Comparison of ENCODE assay signal across 17 cellular contexts in the genomic region with DNA sequence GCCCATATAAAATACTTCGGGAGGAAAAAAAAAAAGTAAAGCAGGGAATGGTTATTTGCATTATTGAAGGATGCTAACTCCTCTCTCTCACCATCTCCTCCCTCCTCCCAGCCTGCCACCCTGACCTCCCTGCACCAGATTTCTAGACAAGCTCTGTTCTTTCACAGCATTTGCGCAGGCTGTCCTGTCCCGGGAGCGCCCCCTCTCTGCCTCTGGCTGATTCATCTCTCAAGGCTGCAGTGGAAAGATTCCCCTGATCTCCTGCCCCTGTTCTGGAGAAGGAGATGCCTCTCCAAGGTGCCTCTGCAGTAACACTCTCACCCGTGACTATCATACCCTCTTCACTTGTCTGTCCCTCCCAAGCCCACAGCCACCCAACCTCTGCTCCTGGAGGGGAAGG. TPM values are rescaled to one million over a fixed set of nuclear protein-coding genes. Genes with fewer than 3 reads are reported as not detected.
DNase-seq lines count a peak whose midpoint lies in the region; ATAC-seq and TF ChIP-seq lines count a peak whose summit lies in the region.
"Had no signal": no experiment of that assay in that cellular context is flagged by ENCODE, and none has a peak within 500 bp of the region (broad histone marks: within the 10 kb centered on the region; RNA-seq: fewer than 3 reads in every experiment).

No MANE protein-coding gene starts in this region.

- ATAC-seq in RWPE2 (ENCODE audit: low read depth) (no peak), left colon (no peak)
- ATAC-seq in natural killer cell treated with Interleukin-12 subunit alpha and Interleukin-12 subunit beta and Interleukin-15 and Interleukin-18, amount 100 ng/mL, for 72 hours = no peak
- ATAC-seq: gastroesophageal sphincter had no signal

- CTCF ChIA-PET in A673 (lab: Charles Lee) = no interaction called here

- in situ Hi-C loops in GM13977 (cut with MboI; ENCODE audit: low pct_unique_long_range_greater_than_20kb, low sequenced_read_pairs, unreplicated experiment) = loop anchor here (25.0 kb wide), 1 partner anchor 637 kb away; no protein-coding TSS in a partner anchor

- H3K4me3 ChIP-seq in A673 (ENCODE audit: low read depth, low read length, poor library complexity, severe bottlenecking) (no peak overlapping the region), RWPE2 (ENCODE audit: severe bottlenecking) (no peak overlapping the region), fibroblast of pulmonary artery (replicated peaks; ENCODE audit: low read depth, low read length) (no peak overlapping the region)
- H3K4me3 ChIP-seq: gastroesophageal sphincter, PC-9 had no signal

- intact Hi-C loops in A673 (cut with micrococcal nuclease; ENCODE audit: unreplicated experiment) = no loop called here
- intact Hi-C loops in left colon (cut with DNase I, micrococcal nuclease) = no loop called here

- TF ChIP-seq CTCF in A673 (conservative IDR thresholded peaks at IDR 0.05; ENCODE audit: low read depth, low read length) = peak; percentile 34; the same call in 1 of the 2 replicates
- TF ChIP-seq CTCF in GM13977 (IDR thresholded peaks at IDR 0.05; ENCODE audit: extremely low read depth, insufficient read depth, missing control alignments) = peak; percentile 16
- peak; percentile 25 for TF ChIP-seq CTCF in RWPE2 (IDR thresholded peaks at IDR 0.05; ENCODE audit: poor library complexity, severe bottlenecking)
- peak; percentile 14 for TF ChIP-seq CTCF in fibroblast of pulmonary artery (IDR thresholded peaks at IDR 0.05; ENCODE audit: low read length, missing control alignments)

- BruUV-seq in A673 (replicated peaks; lab: Mats Ljungman, UMichigan) = no TSS peak

- H3K36me3 ChIP-seq in A673 (ENCODE audit: insufficient read depth, low read length, poor library complexity, severe bottlenecking) (no peaks in the 10 kb centered on the region), RWPE2 (ENCODE audit: low read depth) (no peaks in the 10 kb centered on the region)
- H3K36me3 ChIP-seq: gastroesophageal sphincter had no signal

- no peaks in the 10 kb centered on the region for H3K36me3 Mint-ChIP-seq in natural killer cell treated with Interleukin-12 subunit alpha and Interleukin-12 subunit beta and Interleukin-15 and Interleukin-18, amount 100 ng/mL, for 72 hours

- DNase-seq in A673 (ENCODE audit: low spot score) (no peak), GM13977 (ENCODE audit: low spot score) (no peak), RWPE2 (ENCODE audit: low spot score) (no peak), fibroblast of pulmonary artery (ENCODE audit: low read depth) (no peak), NCI-H146 treated with DMSO at 0.1 percent for 48 hours (lab: John Stamatoyannopoulos, UW; ENCODE audit: unreplicated experiment) (no peak), left colon (no peak), DMS79 treated with DMSO at 0.1 percent for 48 hours (lab: John Stamatoyannopoulos, UW) (no peak)
- DNase-seq in natural killer cell treated with Interleukin-12 subunit alpha and Interleukin-12 subunit beta and Interleukin-15 and Interleukin-18, amount 100 ng/mL, for 72 hours (ENCODE audit: low spot score) = no peak
- DNase-seq: C1 segment of cervical spinal cord; NCI-H2107; PC-9; stimulated activated CD4-positive, alpha-beta T cell treated with anti-CD3 and anti-CD28 coated beads, Interleukin-4, amount 100 ng/mL, for 24 hours; stimulated activated naive CD4-positive, alpha-beta T cell treated with Interleukin-2 at 50 U/mL for 16 hours; T1000 had no signal

- peaks cover 15 to 22% of the 10 kb centered on the region in 2 donors for H3K27me3 Mint-ChIP-seq in natural killer cell treated with Interleukin-12 subunit alpha and Interleukin-12 subunit beta and Interleukin-15 and Interleukin-18, amount 100 ng/mL, for 72 hours

- H3K27ac ChIP-seq in A673 (ENCODE audit: low read depth, low read length, poor library complexity, severe bottlenecking) (no peak overlapping the region), RWPE2 (ENCODE audit: poor library complexity, severe bottlenecking) (no peak overlapping the region)
- H3K27ac ChIP-seq: gastroesophageal sphincter, KMS-11, PC-9 had no signal

- no peak overlapping the region for H3K27ac Mint-ChIP-seq in natural killer cell treated with Interleukin-12 subunit alpha and Interleukin-12 subunit beta and Interleukin-15 and Interleukin-18, amount 100 ng/mL, for 72 hours

- no peak overlapping the region for H3K4me3 Mint-ChIP-seq in natural killer cell treated with Interleukin-12 subunit alpha and Interleukin-12 subunit beta and Interleukin-15 and Interleukin-18, amount 100 ng/mL, for 72 hours

- H3K9me3 ChIP-seq in A673 (ENCODE audit: low read depth, low read length, poor library complexity, severe bottlenecking) (no peaks in the 10 kb centered on the region), RWPE2 (ENCODE audit: severe bottlenecking) (no peaks in the 10 kb centered on the region)
- H3K9me3 ChIP-seq: gastroesophageal sphincter had no signal

- H3K4me1 Mint-ChIP-seq in natural killer cell treated with Interleukin-12 subunit alpha and Interleukin-12 subunit beta and Interleukin-15 and Interleukin-18, amount 100 ng/mL, for 72 hours (ENCODE audit: low read depth in 2 of 2) = peaks cover 0 to 4% of the 10 kb centered on the region in 2 donors

- H3K27me3 ChIP-seq in A673 (replicated peaks; ENCODE audit: insufficient read depth, low read depth, low read length, poor library complexity) (no peaks in the 10 kb centered on the region), RWPE2 (ENCODE audit: insufficient read depth, poor library complexity, severe bottlenecking) (no peaks in the 10 kb centered on the region)

- POLR2A ChIA-PET in A673 (lab: Charles Lee; ENCODE audit: low non-redundant PET) = no interaction called here

- no peaks in the 10 kb centered on the region for H3K4me1 ChIP-seq in A673 (ENCODE audit: insufficient read depth, low read length, poor library complexity, severe bottlenecking)
- H3K4me1 ChIP-seq in RWPE2 (ENCODE audit: insufficient read depth, poor library complexity, severe bottlenecking) = no peaks in the 10 kb centered on the region
- H3K4me1 ChIP-seq: gastroesophageal sphincter had no signal

- no peaks in the 10 kb centered on the region for H3K9me3 Mint-ChIP-seq in natural killer cell treated with Interleukin-12 subunit alpha and Interleukin-12 subunit beta and Interleukin-15 and Interleukin-18, amount 100 ng/mL, for 72 hours

RNA-seq across cellular contexts. Expression of a gene that starts 38.5 kb away (rescaled TPM):
- total RNA-seq in A673 (2021) (0.11 TPM in 1 of 2 replicates, not detected in the other), left colon (1 to 10 TPM; 1.5 to 2.0 TPM)
- total RNA-seq in natural killer cell treated with Interleukin-12 subunit alpha and Interleukin-12 subunit beta and Interleukin-15 and Interleukin-18, amount 100 ng/mL, for 72 hours = under 1 TPM; 0.11 to 0.62 TPM
- total RNA-seq: dermis microvascular lymphatic vessel endothelial cell had no signal

RNA-seq across cellular contexts. Expression of a gene that starts 38.9 kb away (rescaled TPM):
- total RNA-seq in A673 (2021) (not detected in 2 replicates), left colon (under 1 TPM; 0.56 to 0.61 TPM)
- under 1 TPM; 0.22 to 0.62 TPM for total RNA-seq in natural killer cell treated with Interleukin-12 subunit alpha and Interleukin-12 subunit beta and Interleukin-15 and Interleukin-18, amount 100 ng/mL, for 72 hours
- total RNA-seq: dermis microvascular lymphatic vessel endothelial cell had no signal
